8 cellular contexts compared by ENCODE assay signal in the genomic region with DNA sequence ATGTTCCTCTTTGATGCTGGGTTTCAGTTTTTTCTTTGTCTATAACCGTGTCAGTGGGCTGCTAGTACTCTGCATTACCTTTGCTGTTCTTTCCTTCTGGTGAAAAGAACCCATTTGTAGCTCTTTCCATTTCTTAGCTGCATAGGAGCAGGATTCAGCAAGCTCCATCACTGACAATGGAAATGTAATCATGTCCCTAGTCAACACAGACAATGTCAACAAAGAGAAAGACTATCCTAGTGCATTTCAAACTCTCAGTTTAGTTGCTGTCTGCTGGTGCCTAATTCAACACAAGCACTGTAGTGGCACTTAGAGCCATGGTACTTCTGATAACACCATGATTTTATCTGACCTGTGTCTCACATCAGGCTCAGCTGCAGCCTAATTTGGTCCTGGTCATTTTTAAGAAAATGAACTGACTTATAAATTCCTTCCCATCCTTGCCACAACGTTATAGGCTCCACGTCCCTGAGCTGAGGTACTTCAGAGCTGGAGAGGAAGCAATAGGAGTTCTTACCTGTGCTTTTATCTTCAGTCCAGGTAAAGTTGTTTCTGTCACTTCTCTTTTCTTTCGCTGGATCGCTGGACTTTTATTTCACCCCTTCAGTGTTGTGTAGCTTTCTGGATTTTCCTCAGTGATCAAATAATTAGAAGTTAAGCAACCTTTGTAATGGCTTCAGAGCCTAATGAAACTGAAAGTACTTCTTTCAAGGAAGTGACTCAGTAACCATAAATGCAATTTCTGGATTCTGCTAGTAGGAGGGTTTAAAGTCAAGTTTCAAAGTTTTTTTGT. TPM values are rescaled to one million over a fixed set of nuclear protein-coding genes. Genes with fewer than 3 reads are reported as not detected.
DNase-seq lines count a peak whose midpoint lies in the region; ATAC-seq and TF ChIP-seq lines count a peak whose summit lies in the region.

A gene with protein sequence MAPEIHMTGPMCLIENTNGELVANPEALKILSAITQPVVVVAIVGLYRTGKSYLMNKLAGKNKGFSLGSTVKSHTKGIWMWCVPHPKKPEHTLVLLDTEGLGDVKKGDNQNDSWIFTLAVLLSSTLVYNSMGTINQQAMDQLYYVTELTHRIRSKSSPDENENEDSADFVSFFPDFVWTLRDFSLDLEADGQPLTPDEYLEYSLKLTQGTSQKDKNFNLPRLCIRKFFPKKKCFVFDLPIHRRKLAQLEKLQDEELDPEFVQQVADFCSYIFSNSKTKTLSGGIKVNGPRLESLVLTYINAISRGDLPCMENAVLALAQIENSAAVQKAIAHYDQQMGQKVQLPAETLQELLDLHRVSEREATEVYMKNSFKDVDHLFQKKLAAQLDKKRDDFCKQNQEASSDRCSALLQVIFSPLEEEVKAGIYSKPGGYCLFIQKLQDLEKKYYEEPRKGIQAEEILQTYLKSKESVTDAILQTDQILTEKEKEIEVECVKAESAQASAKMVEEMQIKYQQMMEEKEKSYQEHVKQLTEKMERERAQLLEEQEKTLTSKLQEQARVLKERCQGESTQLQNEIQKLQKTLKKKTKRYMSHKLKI (minus strand): TSS at position 700 of the 793 bp plus-strand sequence. CDS start 2,145 bp downstream, outside the sequence.

- H3K4me2 ChIP-seq in mammary epithelial cell (ENCODE audit: insufficient read depth, low read depth, low read length) = peak within 1 kb of the TSS; percentile 78

- H3K27ac ChIP-seq in mammary epithelial cell (ENCODE audit: insufficient read depth, low read depth, low read length) (peak within 1 kb of the TSS; percentile 77), substantia nigra (ENCODE audit: low read depth, low read length, poor library complexity, severe bottlenecking) (peak within 1 kb of the TSS; percentile 41)

- H4K20me1 ChIP-seq in mammary epithelial cell (ENCODE audit: insufficient read depth, low read length) = no peaks in the 10 kb centered on the region

- in situ Hi-C loops in mammary epithelial cell (cut with MboI; ENCODE audit: low sequenced_read_pairs in 2 of 2) = loop anchor here in 1 of 2 donors (25.0 kb wide), 1 partner anchor 740 kb away; no protein-coding TSS in a partner anchor

- H3K9me3 ChIP-seq in mammary epithelial cell (replicated peaks; ENCODE audit: insufficient read depth, low read length) = no peaks in the 10 kb centered on the region

- H3K27me3 ChIP-seq in mammary epithelial cell (ENCODE audit: insufficient read depth, low read length) = no peaks in the 10 kb centered on the region

- peaks cover 28% of the 10 kb centered on the region for H3K79me2 ChIP-seq in mammary epithelial cell (ENCODE audit: insufficient read depth, low read length)

- peaks cover 7% of the 10 kb centered on the region for H3K4me1 ChIP-seq in mammary epithelial cell (ENCODE audit: insufficient read depth, low read length)

- peak within 1 kb of the TSS; percentile 80 for H3K9ac ChIP-seq in mammary epithelial cell (ENCODE audit: insufficient read depth, low read length)

- TF ChIP-seq CTCF in AG09319 (IDR thresholded peaks at IDR 0.05; ENCODE audit: low read depth, low read length) (no peak), mammary epithelial cell (conservative IDR thresholded peaks at IDR 0.05 in 1 of 2, IDR thresholded peaks at IDR 0.05 in 1 of 2; ENCODE audit: extremely low read depth in 1 of 2, insufficient read depth in 1 of 2, low read depth in 1 of 2, low read length in 2 of 2) (no peak)

- peak within 1 kb of the TSS; percentile 89 for H2AFZ ChIP-seq in mammary epithelial cell (ENCODE audit: low read depth, low read length)

- peak; percentile 85 for ATAC-seq in GM18868 (IDR thresholded peaks at IDR 0.05; ENCODE audit: unreplicated experiment)
- peak; percentile 71 for ATAC-seq in HG03139 (IDR thresholded peaks at IDR 0.05; ENCODE audit: unreplicated experiment)

- no peaks in the 10 kb centered on the region for H3K36me3 ChIP-seq in mammary epithelial cell (ENCODE audit: insufficient read depth, low read length)

- dilution Hi-C loops in mammary epithelial cell (cut with HindIII; ENCODE audit: low sequenced_read_pairs) = no loop called here

- peak; percentile 27 for DNase-seq in AG09319 (ENCODE audit: extremely low read depth, low read depth)
- DNase-seq in NOMO-1 treated with dmso at 0.1 percent for 144 hours (lab: John Stamatoyannopoulos, UW; ENCODE audit: unreplicated experiment) = peak; percentile 49
- peak; percentile 74 for DNase-seq in mammary epithelial cell
- peak; percentile 38 for DNase-seq in left kidney (ENCODE audit: low read depth, low spot score)
- DNase-seq in substantia nigra (lab: John Stamatoyannopoulos, UW) = no peak
- DNase-seq in stimulated activated naive CD4-positive, alpha-beta T cell treated with Interleukin-2 at 50 U/mL for 16 hours (lab: John Stamatoyannopoulos, UW) = no peak

- 0% methylated on average over 5 of the region's 5 CpGs for WGBS in mammary epithelial cell (ENCODE audit: low coverage, missing lambda C conversion rate)

- intact Hi-C loops in mammary epithelial cell (cut with micrococcal nuclease) = loop anchor here (5.0 kb wide), 1 partner anchor 40 kb away; no protein-coding TSS in a partner anchor

- CTCF ChIA-PET in mammary epithelial cell (lab: Charles Lee; ENCODE audit: low non-redundant PET) = interaction anchor here (0.6 kb wide), 2 partner anchors 341 to 1929 kb away, joined by 3 read pairs; a partner anchor contains a TSS

- BruUV-seq in mammary epithelial cell (replicated peaks; lab: Mats Ljungman, UMichigan) = TSS peak; percentile 76

- H3K4me3 ChIP-seq in mammary epithelial cell (replicated peaks in 1 of 3; ENCODE audit: insufficient read depth in 1 of 3, low read depth in 2 of 3, low read length in 3 of 3) = peak within 1 kb of the TSS; percentile 58 to 79 (median 75)

RNA-seq across cellular contexts. Expression of the gene that starts here (rescaled TPM):
- total RNA-seq in mammary epithelial cell = 10 to 100 TPM; 20.2 to 27.2 TPM
- 11.0 TPM for polyA plus RNA-seq in mammary epithelial cell
- 12.8 TPM for polyA minus RNA-seq in mammary epithelial cell

Comparison
In these comparisons a context has a peak if more than half of its experiments do, and no peak if none do; other contexts are left out.
1. DNase-seq: peak in AG09319 (single experiment), NOMO-1 treated with dmso at 0.1 percent for 144 hours (single experiment), mammary epithelial cell (single experiment) and left kidney (single experiment); none in substantia nigra (0 of 49) and stimulated activated naive CD4-positive, alpha-beta T cell treated with Interleukin-2 at 50 U/mL for 16 hours (single experiment).